1 cellular context compared by ENCODE assay signal in genomic region chr1:159945483-159946241, GRCh38.
A peak's percentile ranks its signal among the peaks of the same experiment; 100 is the strongest.
TF ChIP-seq lines count a peak whose summit lies in the region.

TSS of gene IGSF9 (minus strand) at chr1:159945613. CDS start at chr1:159943454, 2,159 bp downstream.

TF ChIP-seq in GM12878, 131 proteins besides CTCF, POLR2A, EP300 and RAD21 (continued from another document):
- no peak for TF ChIP-seq ZBTB33 (IDR thresholded peaks at IDR 0.05)
- no peak for TF ChIP-seq E2F8 (IDR thresholded peaks at IDR 0.05; ENCODE audit: low read depth, partially characterized antibody)
- peak; percentile 64 for TF ChIP-seq HCFC1 (IDR thresholded peaks at IDR 0.05; ENCODE audit: low read length)
- no peak for TF ChIP-seq ZNF217 (IDR thresholded peaks at IDR 0.05)
- TF ChIP-seq MYC (IDR thresholded peaks at IDR 0.05; ENCODE audit: insufficient read depth, insufficient read length, insufficient replicate concordance, low read length, severe bottlenecking): no peak
- TF ChIP-seq PBX3 (IDR thresholded peaks at IDR 0.05; ENCODE audit: insufficient replicate concordance, low read depth, low read length): peak; percentile 43
- TF ChIP-seq CEBPB (IDR thresholded peaks at IDR 0.05; ENCODE audit: borderline replicate concordance in 1 of 2, low read depth in 2 of 2, low read length in 2 of 2): no peak
- TF ChIP-seq NRF1 (conservative IDR thresholded peaks at IDR 0.05; ENCODE audit: low read depth, low read length): no peak
- no peak for TF ChIP-seq SRF (IDR thresholded peaks at IDR 0.05; ENCODE audit: low read depth in 2 of 2, low read length in 2 of 2)
- no peak for TF ChIP-seq PML (IDR thresholded peaks at IDR 0.05; ENCODE audit: low read length)
- no peak for TF ChIP-seq STAT1 (conservative IDR thresholded peaks at IDR 0.05)
- TF ChIP-seq CHD4 (IDR thresholded peaks at IDR 0.05): no peak
- no peak for TF ChIP-seq MAX (IDR thresholded peaks at IDR 0.05; ENCODE audit: low read depth, low read length)
- peak in 1 of 2 experiments; percentile 25; a peak in 1 of 4 replicates for TF ChIP-seq BHLHE40 (IDR thresholded peaks at IDR 0.05; ENCODE audit: borderline replicate concordance in 1 of 2, low read depth in 2 of 2, low read length in 1 of 2)
- TF ChIP-seq IKZF1 (conservative IDR thresholded peaks at IDR 0.05): peak; percentile 34
- no peak for TF ChIP-seq ELK1 (IDR thresholded peaks at IDR 0.05; ENCODE audit: low read depth, low read length)
- peak; percentile 77 for TF ChIP-seq PKNOX1 (IDR thresholded peaks at IDR 0.05)
- peak; percentile 82 for TF ChIP-seq SUZ12 (IDR thresholded peaks at IDR 0.05; ENCODE audit: unreplicated experiment)
- TF ChIP-seq ZNF622 (IDR thresholded peaks at IDR 0.05): no peak
- TF ChIP-seq CREB1 (IDR thresholded peaks at IDR 0.05; ENCODE audit: low read depth): 0 out of 2 replicates have a peak, but pooled peaks have one; percentile 29
- peak; percentile 71 for TF ChIP-seq SIX5 (IDR thresholded peaks at IDR 0.05; ENCODE audit: low read depth, low read length, severe bottlenecking)
- TF ChIP-seq BMI1 (IDR thresholded peaks at IDR 0.05; ENCODE audit: borderline replicate concordance): peak; percentile 30; the same call in 1 of the 2 replicates
- no peak for TF ChIP-seq MLLT1 (IDR thresholded peaks at IDR 0.05)
- TF ChIP-seq TCF3 (IDR thresholded peaks at IDR 0.05; ENCODE audit: borderline replicate concordance, insufficient read depth, low read depth, low read length): no peak
